Comparison of ENCODE assay signal across 1 cellular context in genomic region chr5:135145985-135146384, GRCh38.
TF ChIP-seq lines count a peak whose summit lies in the region.

No MANE protein-coding gene starts in this region.

TF ChIP-seq in HepG2, 621 proteins besides CTCF, POLR2A, EP300 and RAD21 (continued from another document and continues in another):
- TF ChIP-seq ARID5B (CRISPR knock-in tag; IDR thresholded peaks at IDR 0.05) (peak; percentile 34; the same call in 1 of the 2 replicates), E2F1 (CRISPR knock-in tag; IDR thresholded peaks at IDR 0.05) (no peak), REXO4 (CRISPR knock-in tag; IDR thresholded peaks at IDR 0.05; ENCODE audit: borderline replicate concordance) (no peak), GATAD2A (CRISPR knock-in tag; IDR thresholded peaks at IDR 0.05) (peak; percentile 71), BRCA1 (CRISPR knock-in tag; IDR thresholded peaks at IDR 0.05) (no peak), MXD1 (CRISPR knock-in tag; IDR thresholded peaks at IDR 0.05) (no peak), KAT7 (CRISPR knock-in tag; IDR thresholded peaks at IDR 0.05; ENCODE audit: borderline replicate concordance) (no peak), SP4 (CRISPR knock-in tag; IDR thresholded peaks at IDR 0.05) (no peak), USF2 (IDR thresholded peaks at IDR 0.05; ENCODE audit: low read depth, low read length) (no peak), USF2 (CRISPR knock-in tag; IDR thresholded peaks at IDR 0.05; ENCODE audit: borderline replicate concordance) (no peak), ZEB1 (IDR thresholded peaks at IDR 0.05; ENCODE audit: insufficient replicate concordance, low read depth) (no peak), ZNF563 (CRISPR knock-in tag; IDR thresholded peaks at IDR 0.05) (no peak), ZNF878 (CRISPR knock-in tag; IDR thresholded peaks at IDR 0.05) (no peak), SPEN (CRISPR knock-in tag; IDR thresholded peaks at IDR 0.05; ENCODE audit: low read depth) (no peak), ZMYM2 (CRISPR knock-in tag; IDR thresholded peaks at IDR 0.05) (no peak), FOXA3 (CRISPR knock-in tag; IDR thresholded peaks at IDR 0.05) (peak; percentile 57; the same call in 1 of the 2 replicates), NR3C1 (CRISPR knock-in tag; IDR thresholded peaks at IDR 0.05) (no peak), MLLT10 (CRISPR knock-in tag; IDR thresholded peaks at IDR 0.05) (no peak), ZNF770 (CRISPR knock-in tag; IDR thresholded peaks at IDR 0.05) (no peak), FOXM1 (CRISPR knock-in tag; IDR thresholded peaks at IDR 0.05) (no peak), ZNF224 (CRISPR knock-in tag; IDR thresholded peaks at IDR 0.05) (no peak), ZNF276 (CRISPR knock-in tag; IDR thresholded peaks at IDR 0.05; ENCODE audit: low read depth) (no peak), RFX5 (IDR thresholded peaks at IDR 0.05; ENCODE audit: low read depth, low read length) (no peak), SNAPC4 (CRISPR knock-in tag; IDR thresholded peaks at IDR 0.05) (no peak), TBX3 (IDR thresholded peaks at IDR 0.05; ENCODE audit: borderline replicate concordance) (no peak), MTERF4 (CRISPR knock-in tag; IDR thresholded peaks at IDR 0.05) (no peak), SALL1 (CRISPR knock-in tag; IDR thresholded peaks at IDR 0.05) (peak; percentile 65; the same call in 1 of the 2 replicates), ARNTL (CRISPR knock-in tag; IDR thresholded peaks at IDR 0.05) (no peak), PITX1 (CRISPR knock-in tag; IDR thresholded peaks at IDR 0.05) (no peak), HDAC6 (IDR thresholded peaks at IDR 0.05; ENCODE audit: low read depth, low read length) (no peak), ZBTB43 (CRISPR knock-in tag; conservative IDR thresholded peaks at IDR 0.05) (no peak), ZMYM4 (CRISPR knock-in tag; IDR thresholded peaks at IDR 0.05) (no peak), REL (CRISPR knock-in tag; conservative IDR thresholded peaks at IDR 0.05) (no peak), TAF1 (CRISPR knock-in tag; IDR thresholded peaks at IDR 0.05) (no peak), SIN3A (IDR thresholded peaks at IDR 0.05; ENCODE audit: borderline replicate concordance, low read depth, low read length) (no peak), TARDBP (CRISPR knock-in tag; IDR thresholded peaks at IDR 0.05) (no peak), ZNF18 (CRISPR knock-in tag; IDR thresholded peaks at IDR 0.05; ENCODE audit: insufficient replicate concordance) (no peak), CC2D1A (CRISPR knock-in tag; IDR thresholded peaks at IDR 0.05) (no peak), ZNF784 (CRISPR knock-in tag; IDR thresholded peaks at IDR 0.05; ENCODE audit: borderline replicate concordance) (no peak), ARNT (IDR thresholded peaks at IDR 0.05) (no peak), ZNF3 (CRISPR knock-in tag; IDR thresholded peaks at IDR 0.05) (no peak)
